In the genomic region with DNA sequence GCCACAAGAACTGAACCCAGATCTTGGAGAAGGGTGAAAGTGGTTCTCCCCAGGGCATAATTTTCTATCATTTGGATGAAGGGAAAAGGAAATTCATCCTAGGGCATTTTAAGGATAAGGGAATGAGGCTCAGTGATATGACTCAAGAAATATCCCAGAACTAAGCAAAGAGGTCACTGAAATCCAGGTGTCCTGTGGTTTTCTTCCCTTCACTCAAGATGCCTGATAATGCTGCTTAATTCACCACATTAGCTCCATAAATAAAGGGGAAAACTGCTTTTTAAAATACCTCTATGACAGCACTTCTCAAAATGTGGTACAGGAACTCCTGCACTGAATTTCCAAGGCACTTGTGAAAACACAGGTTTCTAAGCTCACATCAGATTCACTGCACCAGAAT, we compare ENCODE assay signal across 12 cellular contexts. TPM values are rescaled to one million over a fixed set of nuclear protein-coding genes. Genes with fewer than 3 reads are reported as not detected.
DNase-seq lines count a peak whose midpoint lies in the region; ATAC-seq and TF ChIP-seq lines count a peak whose summit lies in the region.
"Had no signal": no experiment of that assay in that cellular context is flagged by ENCODE, and none has a peak within 500 bp of the region (broad histone marks: within the 10 kb centered on the region; RNA-seq: fewer than 3 reads in every experiment).

No MANE protein-coding gene starts in this region.

- TF ChIP-seq CTCF in Panc1 (IDR thresholded peaks at IDR 0.05): no peak
- no peak for TF ChIP-seq CTCF in coronary artery (IDR thresholded peaks at IDR 0.05)
- no peak for TF ChIP-seq CTCF in adrenal gland (IDR thresholded peaks at IDR 0.05)

- no peak for ATAC-seq in activated CD8-positive, alpha-beta memory T cell treated with anti-CD3 and anti-CD28 coated beads, Interleukin-2, amount 10 ng/mL, durations not matched to agents 7 days and 5 days
- ATAC-seq in Panc1: no peak
- no peak for ATAC-seq in stimulated activated memory B cell treated with anti-CD40 and anti-IgM and Interleukin-4, amounts not matched to agents 10 μg/mL and 1 μg/mL and 100 μg/mL, for 72 hours

- TF ChIP-seq POLR2A in adrenal gland (IDR thresholded peaks at IDR 0.05): no peak

- H3K4me1 ChIP-seq in Panc1 (ENCODE audit: control insufficient read depth, insufficient read depth, low read length) (peaks cover 41% of the 10 kb centered on the region), adrenal gland (replicated peaks in 1 of 2) (peaks cover 36 to 60% of the 10 kb centered on the region in 2 donors)

- in situ Hi-C loops in Panc1 (cut with HindIII; ENCODE audit: low pct_unique_long_range_greater_than_20kb, low sequenced_read_pairs): no loop called here

- no peaks in the 10 kb centered on the region for H3K9me3 Mint-ChIP-seq in activated CD8-positive, alpha-beta memory T cell treated with anti-CD3 and anti-CD28 coated beads, Interleukin-2, amount 10 ng/mL, durations not matched to agents 7 days and 5 days (ENCODE audit: low read depth)
- H3K9me3 Mint-ChIP-seq in stimulated activated memory B cell treated with anti-CD40 and anti-IgM and Interleukin-4, amounts not matched to agents 10 μg/mL and 1 μg/mL and 100 μg/mL, for 72 hours: no peaks in the 10 kb centered on the region
- H3K9me3 Mint-ChIP-seq: activated T-helper 2 cell treated with anti-CD3 and anti-CD28 coated beads, Interferon-gamma antibody, Interleukin-2, Interleukin-4, amounts not matched to agents 10 μg/mL and 5 μg/mL and 100 μg/mL, durations not matched to agents 14 hours and 24 hours and 36 hours had no signal

- BruUV-seq in Panc1 (replicated peaks; lab: Mats Ljungman, UMichigan): no TSS peak

- peak overlapping the region; percentile 80 for H3K27ac ChIP-seq in Panc1 (ENCODE audit: low read length)
- H3K27ac ChIP-seq in coronary artery: peak overlapping the region in 1 of 2 donors; percentile 45
- peak overlapping the region in 2 of 5 donors; percentile 77 for H3K27ac ChIP-seq in adrenal gland
- H3K27ac ChIP-seq: HL-60 had no signal

- H3K9me3 ChIP-seq in Panc1 (ENCODE audit: control insufficient read depth, insufficient read depth, low read depth, low read length) (no peaks in the 10 kb centered on the region), adrenal gland (replicated peaks in 1 of 3) (no peaks in the 10 kb centered on the region)

- CTCF ChIA-PET in activated CD8-positive, alpha-beta memory T cell treated with anti-CD3 and anti-CD28 coated beads, Interleukin-2, amount 10 ng/mL, durations not matched to agents 7 days and 5 days (lab: Charles Lee): interaction anchor here (0.9 to 1.4 kb wide), 2 partner anchors 29 to 79 kb away, joined by 3 read pairs; a partner anchor contains a TSS
- CTCF ChIA-PET in Panc1 (lab: Charles Lee): no interaction called here

- H3K27me3 ChIP-seq in Panc1 (ENCODE audit: control insufficient read depth, insufficient read depth, low read length): no peaks in the 10 kb centered on the region
- no peaks in the 10 kb centered on the region for H3K27me3 ChIP-seq in adrenal gland

- no peak overlapping the region for H3K4me3 ChIP-seq in Panc1 (ENCODE audit: low read depth in 2 of 2, low read length in 2 of 2)
- no peak overlapping the region for H3K4me3 ChIP-seq in coronary artery
- no peak overlapping the region for H3K4me3 ChIP-seq in adrenal gland

- H3K4me3 Mint-ChIP-seq in activated CD8-positive, alpha-beta memory T cell treated with anti-CD3 and anti-CD28 coated beads, Interleukin-2, amount 10 ng/mL, durations not matched to agents 7 days and 5 days: peak overlapping the region; percentile 88
- H3K4me3 Mint-ChIP-seq in stimulated activated memory B cell treated with anti-CD40 and anti-IgM and Interleukin-4, amounts not matched to agents 10 μg/mL and 1 μg/mL and 100 μg/mL, for 72 hours: no peak overlapping the region

- intact Hi-C loops in Panc1 (cut with micrococcal nuclease; ENCODE audit: unreplicated experiment) (no loop called here), adrenal gland (cut with DNase I) (no loop called here)

- no peaks in the 10 kb centered on the region for H3K36me3 ChIP-seq in Panc1 (ENCODE audit: control insufficient read depth, insufficient read depth, low read length)
- H3K36me3 ChIP-seq in adrenal gland (replicated peaks in 1 of 2): no peaks in the 10 kb centered on the region

- peaks cover 65% of the 10 kb centered on the region for H3K4me1 Mint-ChIP-seq in activated CD8-positive, alpha-beta memory T cell treated with anti-CD3 and anti-CD28 coated beads, Interleukin-2, amount 10 ng/mL, durations not matched to agents 7 days and 5 days
- H3K4me1 Mint-ChIP-seq in stimulated activated memory B cell treated with anti-CD40 and anti-IgM and Interleukin-4, amounts not matched to agents 10 μg/mL and 1 μg/mL and 100 μg/mL, for 72 hours: peaks cover 63% of the 10 kb centered on the region

- DNase-seq in activated CD8-positive, alpha-beta memory T cell treated with anti-CD3 and anti-CD28 coated beads, Interleukin-2, amount 10 ng/mL, durations not matched to agents 7 days and 5 days: no peak
- no peak for DNase-seq in activated CD8-positive, alpha-beta memory T cell treated with anti-CD3 and anti-CD28 coated beads for 24 hours
- DNase-seq in Panc1 (ENCODE audit: low read depth, low spot score) (no peak), inferior parietal cortex (ENCODE audit: extremely low spot score) (peak; percentile 14), coronary artery (ENCODE audit: low spot score) (no peak), RPMI8226 (no peak), adrenal gland (no peak)
- DNase-seq: DMS153, small intestine had no signal

- POLR2A ChIA-PET in Panc1 (lab: Charles Lee): interaction anchor here (0.5 to 0.7 kb wide), 2 partner anchors 39 to 341 kb away, joined by 3 to 8 read pairs; no protein-coding TSS in a partner anchor

- peaks cover 7% of the 10 kb centered on the region for H3K27me3 Mint-ChIP-seq in activated CD8-positive, alpha-beta memory T cell treated with anti-CD3 and anti-CD28 coated beads, Interleukin-2, amount 10 ng/mL, durations not matched to agents 7 days and 5 days
- H3K27me3 Mint-ChIP-seq in stimulated activated memory B cell treated with anti-CD40 and anti-IgM and Interleukin-4, amounts not matched to agents 10 μg/mL and 1 μg/mL and 100 μg/mL, for 72 hours: no peaks in the 10 kb centered on the region

- peak overlapping the region; percentile 95 for H3K27ac Mint-ChIP-seq in activated CD8-positive, alpha-beta memory T cell treated with anti-CD3 and anti-CD28 coated beads, Interleukin-2, amount 10 ng/mL, durations not matched to agents 7 days and 5 days
- peak overlapping the region; percentile 71 for H3K27ac Mint-ChIP-seq in stimulated activated memory B cell treated with anti-CD40 and anti-IgM and Interleukin-4, amounts not matched to agents 10 μg/mL and 1 μg/mL and 100 μg/mL, for 72 hours
- H3K27ac Mint-ChIP-seq: activated T-helper 2 cell treated with anti-CD3 and anti-CD28 coated beads, Interferon-gamma antibody, Interleukin-2, Interleukin-4, amounts not matched to agents 10 μg/mL and 5 μg/mL and 100 μg/mL, durations not matched to agents 14 hours and 24 hours and 36 hours had no signal

- peaks cover 80% of the 10 kb centered on the region for H3K36me3 Mint-ChIP-seq in activated CD8-positive, alpha-beta memory T cell treated with anti-CD3 and anti-CD28 coated beads, Interleukin-2, amount 10 ng/mL, durations not matched to agents 7 days and 5 days
- no peaks in the 10 kb centered on the region for H3K36me3 Mint-ChIP-seq in stimulated activated memory B cell treated with anti-CD40 and anti-IgM and Interleukin-4, amounts not matched to agents 10 μg/mL and 1 μg/mL and 100 μg/mL, for 72 hours

RNA-seq across cellular contexts. Expression of a gene that starts 2.7 kb away (rescaled TPM):
- total RNA-seq in activated CD8-positive, alpha-beta memory T cell treated with anti-CD3 and anti-CD28 coated beads, Interleukin-2, amount 10 ng/mL, durations not matched to agents 7 days and 5 days: 100 to 1,000 TPM in 1 of 2 experiments, 10 to 100 TPM in 1; 54.2 to 151 TPM
- total RNA-seq in Panc1 (2021; ENCODE audit: unreplicated experiment) (29.8 TPM), adrenal gland (10 to 100 TPM; 19.0 to 34.5 (median 27.5) TPM)
- 5.2 TPM for polyA plus RNA-seq in Panc1 (2012; ENCODE audit: insufficient read length)
- polyA plus RNA-seq in adrenal gland: 10 to 100 TPM in 2 of 3 donors, 1 to 10 TPM in 1; 8.1 to 88.6 (median 14.9) TPM

RNA-seq across cellular contexts. Expression of a gene that starts 28.7 kb away (rescaled TPM):
- total RNA-seq in activated CD8-positive, alpha-beta memory T cell treated with anti-CD3 and anti-CD28 coated beads, Interleukin-2, amount 10 ng/mL, durations not matched to agents 7 days and 5 days: 10 to 100 TPM; 16.0 to 34.4 TPM
- total RNA-seq in Panc1 (2021; ENCODE audit: unreplicated experiment) (31.6 TPM), adrenal gland (10 to 100 TPM in 6 of 8 donors, 1 to 10 TPM in 2; 5.5 to 18.6 (median 13.3) TPM)
- polyA plus RNA-seq in Panc1 (2012; ENCODE audit: insufficient read length): 6.9 TPM
- 10 to 100 TPM in 1 of 3 donors, 1 to 10 TPM in 2; 4.0 to 30.0 (median 6.0) TPM for polyA plus RNA-seq in adrenal gland

RNA-seq across cellular contexts. Expression of a gene that starts 47.3 kb away (rescaled TPM):
- under 1 TPM in 1 of 2 experiments, not detected in 1; 0.29 TPM for total RNA-seq in activated CD8-positive, alpha-beta memory T cell treated with anti-CD3 and anti-CD28 coated beads, Interleukin-2, amount 10 ng/mL, durations not matched to agents 7 days and 5 days
- total RNA-seq in Panc1 (2021; ENCODE audit: unreplicated experiment) (not detected), adrenal gland (under 1 TPM in 2 of 8 donors, not detected in 6; 0.16 to 0.30 TPM)
- not detected for polyA plus RNA-seq in Panc1 (2012; ENCODE audit: insufficient read length)
- polyA plus RNA-seq in adrenal gland: under 1 TPM in 1 of 3 donors, not detected in 2; 0.07 TPM
- total RNA-seq: activated T-helper 2 cell treated with anti-CD3 and anti-CD28 coated beads, Interferon-gamma antibody, Interleukin-2, Interleukin-4, amounts not matched to agents 10 μg/mL and 5 μg/mL and 100 μg/mL, durations not matched to agents 14 hours and 24 hours and 36 hours had no signal
- polyA plus RNA-seq: small intestine had no signal
